1 cellular context compared by ENCODE assay signal in the genomic region with DNA sequence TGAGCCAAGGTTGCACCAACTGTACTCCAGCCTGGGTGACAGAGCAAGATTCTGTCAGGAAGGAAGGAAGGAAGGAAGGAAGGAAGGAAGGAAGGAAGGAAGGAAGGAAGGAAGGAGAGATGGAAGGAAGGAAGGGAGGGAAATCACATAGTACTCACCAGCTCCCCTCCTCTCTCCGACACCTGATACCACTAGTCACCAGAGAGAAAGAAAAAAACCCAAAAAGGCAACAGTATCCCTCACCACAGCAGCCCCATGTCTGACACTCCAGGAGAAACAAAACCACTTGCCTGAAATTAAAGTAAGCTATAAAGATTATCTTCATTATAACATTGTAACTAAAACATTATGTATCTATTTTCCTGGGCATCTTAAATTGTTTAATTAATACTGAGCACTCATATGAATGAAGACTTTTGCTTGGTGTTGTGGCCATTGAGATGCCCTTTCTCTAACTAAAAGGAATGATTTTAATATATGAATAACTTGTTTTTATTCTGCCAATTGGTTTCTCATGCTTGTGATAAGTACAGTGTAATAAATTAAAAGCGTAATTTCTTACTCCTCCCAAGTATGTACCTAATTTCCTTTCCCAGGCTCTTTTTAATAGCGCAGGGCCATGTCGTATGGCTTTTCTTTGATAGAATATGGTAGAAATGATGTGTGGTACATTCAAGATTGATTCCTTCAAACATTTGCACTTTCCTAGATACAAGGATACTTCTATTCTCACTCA.
TF ChIP-seq lines count a peak whose summit lies in the region.

No MANE protein-coding gene starts in this region.

TF ChIP-seq in HEK293, 187 proteins besides CTCF, POLR2A, EP300 and RAD21 (continued from another document):
- TF ChIP-seq ZBTB7A (tag by site-specific recombination; IDR thresholded peaks at IDR 0.05; ENCODE audit: low read depth) (no peak), PRDM1 (tag by site-specific recombination; IDR thresholded peaks at IDR 0.05) (no peak), FEZF1 (tag by site-specific recombination; IDR thresholded peaks at IDR 0.05) (no peak), ZSCAN16 (tag by site-specific recombination; IDR thresholded peaks at IDR 0.05) (no peak)
